9 cellular contexts compared by ENCODE assay signal in the genomic region with DNA sequence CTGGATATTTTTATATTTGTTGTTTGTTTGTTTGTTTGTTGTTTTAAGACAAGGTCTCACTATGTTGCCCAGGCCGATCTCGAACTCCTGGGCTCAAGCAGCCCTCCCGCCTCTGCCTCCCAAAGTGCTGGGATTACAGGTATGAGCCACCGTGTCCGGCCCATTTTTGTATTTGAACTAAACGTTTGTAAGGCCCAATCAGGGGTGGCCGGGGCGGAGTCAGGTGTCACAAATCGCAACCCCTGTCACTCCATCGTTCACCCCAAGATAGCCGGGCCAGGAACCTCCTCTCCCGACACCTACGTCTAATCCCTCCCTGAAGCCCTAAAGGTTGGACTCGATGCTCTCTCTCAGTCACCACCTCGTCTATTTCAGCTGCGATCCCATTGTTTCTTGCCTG. TPM values are rescaled to one million over a fixed set of nuclear protein-coding genes. Genes with fewer than 3 reads are reported as not detected.
A peak's percentile ranks its signal among the peaks of the same experiment; 100 is the strongest.
DNase-seq lines count a peak whose midpoint lies in the region; ATAC-seq, FAIRE-seq and TF ChIP-seq lines count a peak whose summit lies in the region.
"Had no signal": no experiment of that assay in that cellular context is flagged by ENCODE, and none has a peak within 500 bp of the region (broad histone marks: within the 10 kb centered on the region; RNA-seq: fewer than 3 reads in every experiment).

No MANE protein-coding gene starts in this region.

- H3K27ac Mint-ChIP-seq in T-helper 2 cell treated with Interferon-gamma antibody and Interleukin-4, amounts not matched to agents 5 μg/mL and 100 μg/mL, for 36 hours = peak overlapping the region; percentile 94
- peak overlapping the region; percentile 86 to 95 for H3K27ac Mint-ChIP-seq in natural killer cell treated with Interleukin-12 subunit alpha and Interleukin-12 subunit beta and Interleukin-15 and Interleukin-18, amount 100 ng/mL, for 72 hours

- ATAC-seq in GM18907 (IDR thresholded peaks at IDR 0.05; ENCODE audit: unreplicated experiment) (peak; percentile 57), K562 (peak; percentile 92), GM21737 (IDR thresholded peaks at IDR 0.05; ENCODE audit: unreplicated experiment) (no peak)
- ATAC-seq in natural killer cell treated with Interleukin-12 subunit alpha and Interleukin-12 subunit beta and Interleukin-15 and Interleukin-18, amount 100 ng/mL, for 72 hours = peak; percentile 78 to 86

- TF ChIP-seq EP300 in K562 (IDR thresholded peaks at IDR 0.05; ENCODE audit: low read length) = no peak

- peak overlapping the region; percentile 48 for H3K4me3 ChIP-seq in K562
- peak overlapping the region; percentile 48 for H3K4me3 ChIP-seq in thymus (ENCODE audit: low read length)

- peak overlapping the region; percentile 70 for H3K4me2 ChIP-seq in K562 (ENCODE audit: insufficient read depth, low read length)

- peak overlapping the region; percentile 87 for H3K4me3 Mint-ChIP-seq in T-helper 2 cell treated with Interferon-gamma antibody and Interleukin-4, amounts not matched to agents 5 μg/mL and 100 μg/mL, for 36 hours
- peak overlapping the region; percentile 90 for H3K4me3 Mint-ChIP-seq in natural killer cell treated with Interleukin-12 subunit alpha and Interleukin-12 subunit beta and Interleukin-15 and Interleukin-18, amount 100 ng/mL, for 72 hours

- no peaks in the 10 kb centered on the region for H3K9me1 ChIP-seq in K562 (ENCODE audit: control insufficient read depth, insufficient read depth, low read length)

- H3K9me3 Mint-ChIP-seq in T-helper 2 cell treated with Interferon-gamma antibody and Interleukin-4, amounts not matched to agents 5 μg/mL and 100 μg/mL, for 36 hours = no peaks in the 10 kb centered on the region
- H3K9me3 Mint-ChIP-seq in natural killer cell treated with Interleukin-12 subunit alpha and Interleukin-12 subunit beta and Interleukin-15 and Interleukin-18, amount 100 ng/mL, for 72 hours = no peaks in the 10 kb centered on the region

- TF ChIP-seq RAD21 in K562 (CRISPR knock-in tag; conservative IDR thresholded peaks at IDR 0.05 in 1 of 2, IDR thresholded peaks at IDR 0.05 in 1 of 2) = no peak

- no peaks in the 10 kb centered on the region for H3K36me3 Mint-ChIP-seq in T-helper 2 cell treated with Interferon-gamma antibody and Interleukin-4, amounts not matched to agents 5 μg/mL and 100 μg/mL, for 36 hours (ENCODE audit: low read depth)
- H3K36me3 Mint-ChIP-seq in natural killer cell treated with Interleukin-12 subunit alpha and Interleukin-12 subunit beta and Interleukin-15 and Interleukin-18, amount 100 ng/mL, for 72 hours = no peaks in the 10 kb centered on the region

- in situ Hi-C loops in K562 (cut with MboI) = no loop called here

- no peaks in the 10 kb centered on the region for H3K27me3 Mint-ChIP-seq in T-helper 2 cell treated with Interferon-gamma antibody and Interleukin-4, amounts not matched to agents 5 μg/mL and 100 μg/mL, for 36 hours (ENCODE audit: low read depth)
- peaks cover 0 to 3% of the 10 kb centered on the region in 2 donors for H3K27me3 Mint-ChIP-seq in natural killer cell treated with Interleukin-12 subunit alpha and Interleukin-12 subunit beta and Interleukin-15 and Interleukin-18, amount 100 ng/mL, for 72 hours

- DNase-seq in T-helper 2 cell treated with Interferon-gamma antibody and Interleukin-4, amounts not matched to agents 5 μg/mL and 100 μg/mL, for 36 hours (ENCODE audit: low spot score) = peak; percentile 21
- DNase-seq in K562 (ENCODE audit: extremely low read depth in 1 of 4, low spot score in 3 of 4) = peak; percentile 59 to 76 (median 69)
- DNase-seq in natural killer cell treated with Interleukin-12 subunit alpha and Interleukin-12 subunit beta and Interleukin-15 and Interleukin-18, amount 100 ng/mL, for 72 hours (ENCODE audit: low spot score) = peak; percentile 64
- no peak for DNase-seq in AG08396 (ENCODE audit: low spot score)
- no peak for DNase-seq in DMS153 treated with DMSO at 0.1 percent for 48 hours (lab: John Stamatoyannopoulos, UW; ENCODE audit: unreplicated experiment)

- TF ChIP-seq POLR2A in K562 (conservative IDR thresholded peaks at IDR 0.05) = 0 out of 2 replicates have a peak, but pooled peaks have one; percentile 23

- FAIRE-seq in K562 (lab: Jason Lieb, UNC) = peak; percentile 48

- H3K36me3 ChIP-seq in K562 (ENCODE audit: control insufficient read depth, insufficient read depth, low read length) (no peaks in the 10 kb centered on the region), thymus (ENCODE audit: control insufficient read depth, insufficient read depth) (no peaks in the 10 kb centered on the region)
- H3K36me3 ChIP-seq: tibial artery had no signal

- peak overlapping the region; percentile 21 to 52; a peak in 2 of 4 replicates for H3K9ac ChIP-seq in K562 (ENCODE audit: insufficient read depth in 1 of 2, low read depth in 2 of 2, low read length in 2 of 2)

- no peak for TF ChIP-seq CTCF in K562 (IDR thresholded peaks at IDR 0.05 in 2 of 3, conservative IDR thresholded peaks at IDR 0.05 in 1 of 3; ENCODE audit: insufficient read depth in 2 of 3, low read depth in 1 of 3, low read length in 3 of 3)

- H2AFZ ChIP-seq in K562 (ENCODE audit: low read depth, low read length) = peak overlapping the region; percentile 94

- no peaks in the 10 kb centered on the region for H3K9me3 ChIP-seq in K562 (replicated peaks; ENCODE audit: control insufficient read depth, insufficient read depth, low read depth, low read length)
- no peaks in the 10 kb centered on the region for H3K9me3 ChIP-seq in thymus (ENCODE audit: control insufficient read depth)
- H3K9me3 ChIP-seq: tibial artery had no signal

- H3K4me1 ChIP-seq in K562 (replicated peaks in 1 of 2; ENCODE audit: control insufficient read depth in 2 of 2, insufficient read depth in 2 of 2, low read length in 2 of 2) (peaks cover 5 to 9% of the 10 kb centered on the region in 2 experiments; a peak in 4 of 5 replicates), thymus (ENCODE audit: control insufficient read depth, insufficient read depth, low read length) (no peaks in the 10 kb centered on the region)

- intact Hi-C loops in K562 (cut with micrococcal nuclease) = loop anchor here (2.0 kb wide), 1 partner anchor 29 kb away; no protein-coding TSS in a partner anchor

- POLR2A ChIA-PET in K562 (lab: Yijun Ruan, JAX) = no interaction called here

- WGBS in K562 (ENCODE audit: insufficient coverage, low coverage, missing lambda C conversion rate) = 1% methylated on average over 15 of the region's 16 CpGs
- 5% methylated on average over 16 of the region's 16 CpGs for WGBS in thymus

- H3K27ac ChIP-seq in K562 (ENCODE audit: extremely low read depth, low read depth, low read length) (peak overlapping the region; percentile 74), thymus (ENCODE audit: low read depth) (no peak overlapping the region)
- H3K27ac ChIP-seq: tibial artery had no signal

- BruUV-seq in K562 (replicated peaks; lab: Mats Ljungman, UMichigan) = no TSS peak

- CTCF ChIA-PET in K562 (lab: Yijun Ruan, JAX; ENCODE audit: low intra/inter-chr PET ratio) = interaction anchor here (0.7 kb wide), 1 partner anchor 31 kb away, joined by 3 read pairs; no protein-coding TSS in a partner anchor

- H4K20me1 ChIP-seq in K562 (replicated peaks; ENCODE audit: control insufficient read depth, insufficient read depth, low read length) = no peaks in the 10 kb centered on the region

- H3K79me2 ChIP-seq in K562 (ENCODE audit: control insufficient read depth, insufficient read depth, low read length) = no peaks in the 10 kb centered on the region

- H3K27me3 ChIP-seq in K562 (ENCODE audit: control insufficient read depth in 2 of 2, insufficient read depth in 2 of 2, low read length in 2 of 2) = no peaks in the 10 kb centered on the region
- no peaks in the 10 kb centered on the region for H3K27me3 ChIP-seq in thymus (ENCODE audit: control insufficient read depth, insufficient read depth)
- H3K27me3 ChIP-seq: tibial artery had no signal

- H3K4me1 Mint-ChIP-seq in T-helper 2 cell treated with Interferon-gamma antibody and Interleukin-4, amounts not matched to agents 5 μg/mL and 100 μg/mL, for 36 hours (ENCODE audit: low read depth) = peaks cover 14% of the 10 kb centered on the region
- H3K4me1 Mint-ChIP-seq in natural killer cell treated with Interleukin-12 subunit alpha and Interleukin-12 subunit beta and Interleukin-15 and Interleukin-18, amount 100 ng/mL, for 72 hours (ENCODE audit: low read depth in 2 of 2) = peaks cover 16 to 20% of the 10 kb centered on the region in 2 donors

TF ChIP-seq in K562, 482 proteins besides CTCF, POLR2A, EP300 and RAD21 (continues in another document):
- TF ChIP-seq RBFOX2 (IDR thresholded peaks at IDR 0.05; ENCODE audit: low read depth, low read length) = 0 out of 2 replicates have a peak, but pooled peaks have one; percentile 24
- TF ChIP-seq GABPB1 (CRISPR knock-in tag; IDR thresholded peaks at IDR 0.05) = 0 out of 2 replicates have a peak, but pooled peaks have one; percentile 46
- TF ChIP-seq FOXM1 (IDR thresholded peaks at IDR 0.05; ENCODE audit: low read depth) = peak; percentile 72
- TF ChIP-seq FOXM1 (CRISPR knock-in tag; IDR thresholded peaks at IDR 0.05; ENCODE audit: low read depth) = no peak

RNA-seq across cellular contexts. Expression of a gene that starts 0.7 kb away (rescaled TPM):
- 2.8 and 3.7 TPM in 2 replicates for total RNA-seq in K562 (2011; cell fraction: chromatin; rRNA removed; ENCODE audit: low replicate concordance)
- total RNA-seq in K562 (2011; cell fraction: nucleolus; rRNA removed) = 1.7 and 2.0 TPM in 2 replicates
- total RNA-seq in K562 (2011; cell fraction: nucleoplasm; rRNA removed) = 1.1 and 1.2 TPM in 2 replicates
- total RNA-seq in K562 (2014; rRNA removed) = 1.0 and 1.3 TPM in 2 replicates
- total RNA-seq in K562 (2014; rRNA removed; fragmentation: Illumina TruSeq; extraction: Trizol) = 3.0 and 3.1 TPM in 2 replicates
- total RNA-seq in K562 (2015; rRNA removed; fragmentation: Illumina TruSeq; extraction: Trizol) = 3.9 and 4.1 TPM in 2 replicates
- total RNA-seq in K562 (2021) = 2.0 and 2.6 TPM in 2 replicates
- polyA plus RNA-seq in K562 (2011; rRNA removed) = 8.1 and 10.4 TPM in 2 replicates
- 1.0 and 4.2 TPM in 2 replicates for polyA plus RNA-seq in K562 (2011; cell fraction: cytosol; rRNA removed)
- 4.8 and 12.6 TPM in 2 replicates for polyA plus RNA-seq in K562 (2011; cell fraction: nucleus; rRNA removed)
- 3.1 and 3.2 TPM in 2 replicates for polyA plus RNA-seq in K562 (2012)
- 2.6 and 3.1 TPM in 2 replicates for polyA plus RNA-seq in K562 (2014; fragmentation: Illumina TruSeq; extraction: Trizol)
- 1 to 10 TPM; 2.4 to 3.0 TPM for polyA plus RNA-seq in K562 (2014; fragmentation: Nextera tagmentation; extraction: Ambion mirVana)
- 1.7 TPM in 2 replicates for polyA plus RNA-seq in K562 (2014; rRNA removed)
- 5.8 and 11.0 TPM in 2 replicates for polyA minus RNA-seq in K562 (2011; rRNA and poly(A)+ RNA removed)
- 1.5 and 2.2 TPM in 2 replicates for polyA minus RNA-seq in K562 (2011; cell fraction: cytosol; rRNA and poly(A)+ RNA removed)
- 3.6 and 11.2 TPM in 2 replicates for polyA minus RNA-seq in K562 (2011; cell fraction: nucleus; rRNA and poly(A)+ RNA removed)
- under 1 TPM; 0.55 to 0.73 TPM for total RNA-seq in natural killer cell treated with Interleukin-12 subunit alpha and Interleukin-12 subunit beta and Interleukin-15 and Interleukin-18, amount 100 ng/mL, for 72 hours
- 3.8 TPM for polyA plus RNA-seq in thymus

Comparison
In these comparisons a context has a peak if more than half of its experiments do, and no peak if none do; other contexts are left out.
1. DNase-seq: peak in T-helper 2 cell treated with Interferon-gamma antibody and Interleukin-4, amounts not matched to agents 5 μg/mL and 100 μg/mL, for 36 hours (single experiment), K562 (4 of 4) and natural killer cell treated with Interleukin-12 subunit alpha and Interleukin-12 subunit beta and Interleukin-15 and Interleukin-18, amount 100 ng/mL, for 72 hours (single experiment); none in AG08396 (single experiment) and DMS153 treated with DMSO at 0.1 percent for 48 hours (single experiment).